ENCODE assay signal across 9 cellular contexts in the genomic region with DNA sequence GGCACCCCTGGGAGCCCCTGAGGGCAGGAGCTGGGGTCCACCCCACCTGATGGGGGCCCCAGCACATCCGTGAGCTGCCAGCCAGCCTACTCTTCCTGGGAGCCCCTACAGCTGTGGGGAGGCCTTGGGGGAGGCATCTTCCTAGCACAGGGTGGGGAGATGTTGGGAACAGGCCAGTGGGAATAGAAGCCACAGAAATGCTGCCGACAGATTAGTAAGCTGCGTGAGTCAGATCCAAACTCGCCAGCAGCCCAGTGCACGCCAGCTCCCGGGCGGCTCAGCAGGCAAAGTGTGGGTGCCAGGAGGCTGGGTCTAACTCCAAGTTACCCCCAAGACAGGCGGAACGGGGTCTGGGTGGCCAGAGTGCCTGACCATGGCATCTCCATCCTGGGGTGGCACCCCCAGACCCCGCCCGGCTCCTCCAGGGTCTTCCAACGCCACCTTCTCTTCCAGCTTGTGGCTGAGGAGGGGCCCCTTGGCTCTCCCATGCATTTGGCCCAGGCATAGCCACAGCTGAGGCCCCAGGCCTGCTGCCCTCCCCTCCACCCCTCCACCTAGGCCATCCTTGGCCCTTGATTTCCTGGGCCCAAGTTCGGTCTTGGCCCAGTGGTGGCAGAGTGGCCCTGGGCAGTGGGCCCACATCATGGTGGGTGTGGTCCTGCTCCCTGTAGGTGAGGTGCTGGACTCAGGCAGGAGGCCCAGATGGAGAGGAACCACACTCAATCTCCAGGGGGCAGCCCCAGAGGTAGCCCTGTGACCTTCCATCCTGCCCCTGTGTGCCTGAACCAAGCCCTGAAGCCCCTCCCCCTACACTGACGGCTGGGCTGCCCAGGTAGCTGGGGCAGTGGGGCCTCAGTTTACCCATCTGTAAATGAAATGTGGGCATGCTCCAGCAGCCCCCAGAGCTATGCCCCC. TPM values are rescaled to one million over a fixed set of nuclear protein-coding genes. Genes with fewer than 3 reads are reported as not detected.
DNase-seq lines count a peak whose midpoint lies in the region; ATAC-seq and TF ChIP-seq lines count a peak whose summit lies in the region.
"Had no signal": no experiment of that assay in that cellular context is flagged by ENCODE, and none has a peak within 500 bp of the region (broad histone marks: within the 10 kb centered on the region; RNA-seq: fewer than 3 reads in every experiment).

No MANE protein-coding gene starts in this region.

- no peak for TF ChIP-seq POLR2A in prostate gland (IDR thresholded peaks at IDR 0.05)

- WGBS in prostate gland = 78% methylated on average over 14 of the region's 14 CpGs

- ATAC-seq in lower lobe of right lung = no peak

- H3K36me3 Mint-ChIP-seq in endothelial cell (ENCODE audit: low read depth, unreplicated experiment) = no peaks in the 10 kb centered on the region

- no peaks in the 10 kb centered on the region for H3K4me1 Mint-ChIP-seq in endothelial cell (ENCODE audit: unreplicated experiment)

- no peaks in the 10 kb centered on the region for H3K9me3 ChIP-seq in lower lobe of right lung
- H3K9me3 ChIP-seq in prostate gland = no peaks in the 10 kb centered on the region
- H3K9me3 ChIP-seq: neutrophil had no signal

- no peak overlapping the region for H3K4me3 Mint-ChIP-seq in endothelial cell (ENCODE audit: unreplicated experiment)

- H3K27ac Mint-ChIP-seq in endothelial cell (ENCODE audit: unreplicated experiment) = no peak overlapping the region

- no peaks in the 10 kb centered on the region for H3K9me3 Mint-ChIP-seq in endothelial cell (ENCODE audit: unreplicated experiment)

- no peak for TF ChIP-seq CTCF in lower lobe of right lung (IDR thresholded peaks at IDR 0.05)
- no peak for TF ChIP-seq CTCF in endothelial cell (IDR thresholded peaks at IDR 0.05; ENCODE audit: unreplicated experiment)
- TF ChIP-seq CTCF in prostate gland (IDR thresholded peaks at IDR 0.05) = no peak

- peaks cover 1% of the 10 kb centered on the region for H3K27me3 ChIP-seq in lower lobe of right lung (ENCODE audit: low read depth)
- H3K27me3 ChIP-seq in prostate gland (replicated peaks; ENCODE audit: insufficient read depth) = no peaks in the 10 kb centered on the region

- peaks cover 16% of the 10 kb centered on the region for H3K4me1 ChIP-seq in lower lobe of right lung
- H3K4me1 ChIP-seq in prostate gland (replicated peaks) = no peaks in the 10 kb centered on the region

- H3K4me3 ChIP-seq in lower lobe of right lung (no peak overlapping the region), prostate gland (no peak overlapping the region)

- peak; percentile 96 for DNase-seq in 8988T
- DNase-seq in HPDE6-E6E7 (ENCODE audit: extremely low spot score) = peak; percentile 79
- peak; percentile 71 for DNase-seq in brain pericyte (ENCODE audit: low read depth, low spot score)
- DNase-seq in lower lobe of right lung = peak; percentile 46
- DNase-seq in ecto neural progenitor cell (ENCODE audit: low spot score) = no peak
- DNase-seq in stimulated activated naive CD4-positive, alpha-beta T cell (lab: John Stamatoyannopoulos, UW) = no peak
- DNase-seq in endothelial cell (ENCODE audit: low spot score) = no peak
- no peak for DNase-seq in prostate gland (ENCODE audit: low spot score)

- H3K27ac ChIP-seq in lower lobe of right lung = no peak overlapping the region
- H3K27ac ChIP-seq in prostate gland = no peak overlapping the region
- H3K27ac ChIP-seq: neutrophil had no signal

- H3K27me3 Mint-ChIP-seq in endothelial cell (ENCODE audit: unreplicated experiment) = peaks cover 1% of the 10 kb centered on the region

- H3K36me3 ChIP-seq in lower lobe of right lung (no peaks in the 10 kb centered on the region), prostate gland (no peaks in the 10 kb centered on the region)
- H3K36me3 ChIP-seq: neutrophil had no signal

- intact Hi-C loops in lower lobe of right lung (cut with DNase I) = no loop called here
- intact Hi-C loops in prostate gland (cut with DNase I) = no loop called here

RNA-seq across cellular contexts. Expression of a gene that starts 15.4 kb away (rescaled TPM):
- total RNA-seq in lower lobe of right lung (3.4 TPM), endothelial cell (ENCODE audit: unreplicated experiment) (not detected), prostate gland (under 1 TPM in 1 of 2 donors, not detected in 1; 0.23 TPM)

RNA-seq across cellular contexts. Expression of a gene that starts 25.6 kb away (rescaled TPM):
- 17.0 TPM for total RNA-seq in lower lobe of right lung
- not detected for total RNA-seq in endothelial cell (ENCODE audit: unreplicated experiment)
- 1 to 10 TPM; 1.1 to 3.5 TPM for total RNA-seq in prostate gland

RNA-seq across cellular contexts. Expression of a gene that starts 53.0 kb away (rescaled TPM):
- total RNA-seq in lower lobe of right lung = not detected
- total RNA-seq in endothelial cell (ENCODE audit: unreplicated experiment) = not detected
- not detected for total RNA-seq in prostate gland

Comparison
In these comparisons a context has a peak if more than half of its experiments do, and no peak if none do; other contexts are left out.
1. DNase-seq: peak in 8988T (single experiment), HPDE6-E6E7 (single experiment), brain pericyte (single experiment) and lower lobe of right lung (single experiment); none in ecto neural progenitor cell (single experiment), stimulated activated naive CD4-positive, alpha-beta T cell (0 of 6), endothelial cell (single experiment) and prostate gland (single experiment).